ENCODE assay signal across 8 cellular contexts in the genomic region with DNA sequence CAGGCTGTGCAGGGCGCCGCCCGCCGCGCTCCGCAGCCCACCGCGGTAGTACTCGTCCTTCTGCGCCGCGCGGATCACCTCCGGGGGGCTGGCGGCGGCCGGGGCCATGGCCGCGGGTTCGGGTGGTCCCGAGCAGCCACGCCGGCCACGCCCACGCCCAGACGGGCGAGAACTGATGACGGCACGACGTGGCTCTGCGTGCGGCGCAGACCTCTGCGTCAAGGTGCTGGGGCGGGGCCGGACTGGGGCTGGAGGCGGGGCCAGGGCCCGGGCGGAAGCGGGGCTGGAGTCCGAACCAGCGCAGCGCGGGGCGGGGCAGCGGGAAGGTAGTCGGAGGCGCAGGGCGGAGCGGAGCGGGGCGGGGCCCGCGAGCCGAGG. TPM values are rescaled to one million over a fixed set of nuclear protein-coding genes. Genes with fewer than 3 reads are reported as not detected.
DNase-seq lines count a peak whose midpoint lies in the region; ATAC-seq and TF ChIP-seq lines count a peak whose summit lies in the region.

A gene (minus strand): TSS at position 170 of the 378 bp plus-strand sequence. CDS start 62 bp downstream, at position 108.

- peaks cover 45% of the 10 kb centered on the region for H3K4me1 Mint-ChIP-seq in activated B cell treated with CpG ODN at 0.5 μM for 24 hours

- peaks cover 18% of the 10 kb centered on the region for H3K4me1 ChIP-seq in smooth muscle cell (ENCODE audit: low read depth)

- peak; percentile 83 for ATAC-seq in HG03175 (IDR thresholded peaks at IDR 0.05; ENCODE audit: unreplicated experiment)
- ATAC-seq in activated B cell treated with CpG ODN at 0.5 μM for 24 hours (ENCODE audit: low read depth) = peak; percentile 93

- H3K4me3 Mint-ChIP-seq in activated B cell treated with CpG ODN at 0.5 μM for 24 hours = peak within 1 kb of the TSS; percentile 83

- H3K79me2 ChIP-seq in smooth muscle cell (ENCODE audit: low read depth) = no peaks in the 10 kb centered on the region

- TF ChIP-seq CTCF in activated B cell treated with CpG ODN at 0.5 μM for 24 hours (IDR thresholded peaks at IDR 0.05) = no peak
- TF ChIP-seq CTCF in cardiac fibroblast (IDR thresholded peaks at IDR 0.05; ENCODE audit: low read depth, low read length) = no peak
- TF ChIP-seq CTCF in smooth muscle cell (IDR thresholded peaks at IDR 0.05; ENCODE audit: borderline replicate concordance, insufficient read depth, poor library complexity, severe bottlenecking) = no peak

- peak within 1 kb of the TSS; percentile 71 for H3K27ac Mint-ChIP-seq in activated B cell treated with CpG ODN at 0.5 μM for 24 hours

- H3K4me3 ChIP-seq in cardiac fibroblast (replicated peaks in 1 of 2; ENCODE audit: low read depth in 2 of 2, low read length in 2 of 2) (peak within 1 kb of the TSS; percentile 87 to 89), smooth muscle cell (peak within 1 kb of the TSS; percentile 95)

- DNase-seq in AG08395 (ENCODE audit: low spot score) = peak; percentile 99
- DNase-seq in NCI-H345 (lab: John Stamatoyannopoulos, UW) = peak; percentile 98
- peak; percentile 100 for DNase-seq in activated B cell treated with CpG ODN at 0.5 μM for 24 hours
- peak; percentile 95 to 96 for DNase-seq in cardiac fibroblast (ENCODE audit: low read depth in 2 of 2)
- peak; percentile 99 for DNase-seq in iPS-NIHi7 (ENCODE audit: extremely low spot score)
- DNase-seq in smooth muscle cell (lab: John Stamatoyannopoulos, UW; ENCODE audit: unreplicated experiment) = peak; percentile 91

- in situ Hi-C loops in GM18951 (cut with MboI; ENCODE audit: low sequenced_read_pairs, unreplicated experiment) = loop anchor here (25.0 kb wide), 2 partner anchors 125 to 1025 kb away; a partner anchor contains a TSS

- H2AFZ ChIP-seq in smooth muscle cell (ENCODE audit: low read depth) = peak within 1 kb of the TSS; percentile 91

- H3K36me3 ChIP-seq in smooth muscle cell (ENCODE audit: low read depth) = no peaks in the 10 kb centered on the region

- H3K36me3 Mint-ChIP-seq in activated B cell treated with CpG ODN at 0.5 μM for 24 hours (ENCODE audit: low read depth) = peaks cover 19% of the 10 kb centered on the region

- POLR2A ChIA-PET in activated B cell treated with CpG ODN at 0.5 μM for 24 hours (lab: Charles Lee) = interaction anchor here (1.0 to 5.7 kb wide), 6 partner anchors 25 to 217 kb away, joined by 3 to 57 read pairs (median 5); a partner anchor contains a TSS

- no peaks in the 10 kb centered on the region for H3K9me3 ChIP-seq in smooth muscle cell (replicated peaks; ENCODE audit: low read depth)

- no peaks in the 10 kb centered on the region for H4K20me1 ChIP-seq in smooth muscle cell (ENCODE audit: low read depth)

- intact Hi-C loops in activated B cell treated with CpG ODN at 0.5 μM for 24 hours (cut with micrococcal nuclease) = loop anchor here (1.0 to 5.0 kb wide), 7 partner anchors 21 to 1080 kb away; a partner anchor contains a TSS

- peak within 1 kb of the TSS; percentile 69 for H3K27ac ChIP-seq in smooth muscle cell (ENCODE audit: low read depth)

- no peaks in the 10 kb centered on the region for H3K9me3 Mint-ChIP-seq in activated B cell treated with CpG ODN at 0.5 μM for 24 hours

- CTCF ChIA-PET in activated B cell treated with CpG ODN at 0.5 μM for 24 hours (lab: Charles Lee) = interaction anchor here (1.1 to 1.3 kb wide), 2 partner anchors 135 to 136 kb away, joined by 3 to 4 read pairs; no protein-coding TSS in a partner anchor

- H3K27me3 ChIP-seq in smooth muscle cell (ENCODE audit: low read depth) = no peaks in the 10 kb centered on the region

- peak; percentile 68 for TF ChIP-seq POLR2A in GM18951 (IDR thresholded peaks at IDR 0.05; ENCODE audit: extremely low read depth, insufficient read depth, insufficient read length)

- H3F3A ChIP-seq in smooth muscle cell (ENCODE audit: low read depth) = no peaks in the 10 kb centered on the region

- WGBS in smooth muscle cell (ENCODE audit: low lambda C conversion rate) = 3% methylated on average over 32 of the region's 55 CpGs

- H3K27me3 Mint-ChIP-seq in activated B cell treated with CpG ODN at 0.5 μM for 24 hours = no peaks in the 10 kb centered on the region

- H3K4me2 ChIP-seq in smooth muscle cell = peak within 1 kb of the TSS; percentile 99

- peak within 1 kb of the TSS; percentile 94 for H3K9ac ChIP-seq in smooth muscle cell (ENCODE audit: low read depth)

RNA-seq across cellular contexts. Expression of the gene that starts here (rescaled TPM):
- total RNA-seq in activated B cell treated with CpG ODN at 0.5 μM for 24 hours = 17.4 and 18.9 TPM in 2 replicates
- 10.2 and 14.0 TPM in 2 replicates for total RNA-seq in smooth muscle cell
- polyA plus RNA-seq in smooth muscle cell = 20.3 and 28.1 TPM in 2 replicates

Comparison
In these comparisons a context has a peak if more than half of its experiments do, and no peak if none do; other contexts are left out.
1. Peak in every context shown above with its lines: DNase-seq, ATAC-seq, H3K4me3 ChIP-seq and H3K27ac ChIP-seq.